Comparison of ENCODE assay signal across 1 cellular context in genomic region chr3:4501422-4501821, GRCh38.
TF ChIP-seq lines count a peak whose summit lies in the region.

No MANE protein-coding gene starts in this region.

TF ChIP-seq in liver, 16 proteins besides CTCF, POLR2A, EP300 and RAD21 (continued from another document):
- TF ChIP-seq YY1 (IDR thresholded peaks at IDR 0.05) = no peak
